Comparison of ENCODE assay signal across 11 cellular contexts in the genomic region with DNA sequence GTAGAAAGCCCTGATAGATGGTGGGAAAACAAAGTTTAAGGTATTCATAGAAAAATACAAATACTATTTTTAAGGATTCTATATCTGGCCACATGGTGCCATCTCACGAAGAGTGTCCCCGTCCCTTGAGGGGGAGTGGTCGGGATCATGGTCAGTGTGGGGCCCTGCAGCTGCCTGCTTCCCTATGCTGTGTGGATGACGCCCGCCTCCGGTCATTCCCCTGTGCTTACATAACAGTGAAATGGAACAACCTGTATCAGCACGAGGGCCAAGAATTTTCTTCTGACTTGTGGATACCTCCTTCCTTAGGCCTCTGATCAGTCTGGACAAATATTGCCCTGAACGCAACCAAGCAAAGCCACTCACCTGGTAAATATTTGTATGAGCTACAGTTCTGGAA. TPM values are rescaled to one million over a fixed set of nuclear protein-coding genes. Genes with fewer than 3 reads are reported as not detected.
"Had no signal": no experiment of that assay in that cellular context is flagged by ENCODE, and none has a peak within 500 bp of the region (broad histone marks: within the 10 kb centered on the region; RNA-seq: fewer than 3 reads in every experiment).

No MANE protein-coding gene starts in this region.

RNA-seq across cellular contexts. Expression of a gene that starts 3.6 kb away (rescaled TPM):
- total RNA-seq: OCI-LY7, PC-3, PC-9, Peyer's patch, Right ventricle myocardium inferior, Right ventricle myocardium superior, RPMI7951, SJCRH30, SJSA1, SK-MEL-5 had no signal
- polyA plus RNA-seq: SK-N-SH had no signal
